Comparison of ENCODE assay signal across 23 cellular contexts in genomic region chr2:230935132-230935435, GRCh38. TPM values are rescaled to one million over a fixed set of nuclear protein-coding genes. Genes with fewer than 3 reads are reported as not detected.
A peak's percentile ranks its signal among the peaks of the same experiment; 100 is the strongest.
DNase-seq lines count a peak whose midpoint lies in the region; ATAC-seq and TF ChIP-seq lines count a peak whose summit lies in the region.
"Had no signal": no experiment of that assay in that cellular context is flagged by ENCODE, and none has a peak within 500 bp of the region (broad histone marks: within the 10 kb centered on the region; RNA-seq: fewer than 3 reads in every experiment).

No MANE protein-coding gene starts in this region.

- H3K9me3 Mint-ChIP-seq in activated T-cell treated with anti-CD3 and anti-CD28 coated beads, Interleukin-2, amount 50 U/mL, for 4 hours, result peaks cover 20% of the 10 kb centered on the region
- H3K9me3 Mint-ChIP-seq in endodermal cell (peaks cover 23% of the 10 kb centered on the region), nephron progenitor cell (peaks cover 26% of the 10 kb centered on the region)

- no peaks in the 10 kb centered on the region for H3K36me3 ChIP-seq in endodermal cell (ENCODE audit: control insufficient read depth, insufficient read depth, low read length)
- H3K36me3 ChIP-seq in Peyer's patch, result no peaks in the 10 kb centered on the region

- 87 to 94% methylated on average over 8 to 9 of the region's 9 CpGs for WGBS in endodermal cell (ENCODE audit: insufficient coverage in 1 of 2, insufficient read length in 1 of 2), 2 experiments

- H3K4me3 ChIP-seq in endodermal cell (ENCODE audit: low read length) (no peak overlapping the region), Peyer's patch (no peak overlapping the region)
- H3K4me3 ChIP-seq: GM12878 had no signal

- no peak overlapping the region for H3K4me3 Mint-ChIP-seq in activated T-cell treated with anti-CD3 and anti-CD28 coated beads, Interleukin-2, amount 50 U/mL, for 4 hours
- no peak overlapping the region for H3K4me3 Mint-ChIP-seq in endodermal cell
- H3K4me3 Mint-ChIP-seq in nephron progenitor cell, result no peak overlapping the region

- no peak overlapping the region for H3K9ac ChIP-seq in endodermal cell (ENCODE audit: extremely low read depth, low read length, poor library complexity, severe bottlenecking)
- H3K9ac ChIP-seq: SK-N-SH had no signal

- no peak for ATAC-seq in activated T-cell treated with anti-CD3 and anti-CD28 coated beads, Interleukin-2, amount 50 U/mL, for 4 hours
- ATAC-seq: GM12878 had no signal

- peak; percentile 9 for DNase-seq in activated T-cell treated with anti-CD3 and anti-CD28 coated beads, Interleukin-2, amount 50 U/mL, for 1 hour
- DNase-seq in activated T-cell treated with anti-CD3 and anti-CD28 coated beads, Interleukin-2, amount 50 U/mL, for 4 hours, result no peak
- DNase-seq in endodermal cell, result peak; percentile 40
- peak; percentile 31 for DNase-seq in nephron progenitor cell
- DNase-seq in ureter (ENCODE audit: low spot score), result peak; percentile 30
- DNase-seq in Peyer's patch, result no peak
- DNase-seq in inferior parietal cortex (ENCODE audit: extremely low spot score), result no peak
- no peak for DNase-seq in NCI-H1048 (lab: John Stamatoyannopoulos, UW)
- DNase-seq: C1 segment of cervical spinal cord; CD4-positive, alpha-beta memory T cell; COR-L47; GOT3; NCI-H1092; NCI-H1436 treated with DMSO at 0.1 percent for 48 hours; NCI-H187 treated with DMSO at 0.1 percent for 48 hours; NCI-H2107; NCI-H446; NCI-H524 treated with DMSO at 0.1 percent for 48 hours; NCI-H774; SK-N-SH had no signal

- peaks cover 13% of the 10 kb centered on the region for H3K4me1 Mint-ChIP-seq in activated T-cell treated with anti-CD3 and anti-CD28 coated beads, Interleukin-2, amount 50 U/mL, for 4 hours (ENCODE audit: low read depth)
- H3K4me1 Mint-ChIP-seq in endodermal cell, result peaks cover 4% of the 10 kb centered on the region
- peaks cover 54% of the 10 kb centered on the region for H3K4me1 Mint-ChIP-seq in nephron progenitor cell

- H3K9me3 ChIP-seq in endodermal cell (ENCODE audit: control insufficient read depth, low read length), result peaks cover 18% of the 10 kb centered on the region
- H3K9me3 ChIP-seq in Peyer's patch, result peaks cover 0 to 5% (median 3%) of the 10 kb centered on the region in 4 donors
- H3K9me3 ChIP-seq: SK-N-SH had no signal

- H3K27me3 ChIP-seq in endodermal cell (ENCODE audit: control insufficient read depth, insufficient read depth, low read length, poor library complexity, severe bottlenecking), result no peaks in the 10 kb centered on the region
- H3K27me3 ChIP-seq in Peyer's patch, result no peaks in the 10 kb centered on the region

- no peak overlapping the region for H3K27ac ChIP-seq in endodermal cell (ENCODE audit: low read depth, low read length)
- no peak overlapping the region for H3K27ac ChIP-seq in Peyer's patch

- H3K4me1 ChIP-seq in endodermal cell (ENCODE audit: control insufficient read depth, insufficient read depth, low read length) (no peaks in the 10 kb centered on the region), Peyer's patch (no peaks in the 10 kb centered on the region)

- H3K27ac Mint-ChIP-seq in endodermal cell, result no peak overlapping the region
- H3K27ac Mint-ChIP-seq in nephron progenitor cell, result peak overlapping the region; percentile 8
- H3K27ac Mint-ChIP-seq: CD4-positive, alpha-beta memory T cell had no signal

- TF ChIP-seq POLR2A in Peyer's patch (IDR thresholded peaks at IDR 0.05), result no peak

- H3K27me3 Mint-ChIP-seq in activated T-cell treated with anti-CD3 and anti-CD28 coated beads, Interleukin-2, amount 50 U/mL, for 4 hours (ENCODE audit: low read depth), result no peaks in the 10 kb centered on the region
- H3K27me3 Mint-ChIP-seq in endodermal cell (ENCODE audit: insufficient read depth) (peaks cover 1% of the 10 kb centered on the region), nephron progenitor cell (ENCODE audit: low read depth, poor library complexity) (peaks cover 7% of the 10 kb centered on the region)

- no peaks in the 10 kb centered on the region for H3K36me3 Mint-ChIP-seq in activated T-cell treated with anti-CD3 and anti-CD28 coated beads, Interleukin-2, amount 50 U/mL, for 4 hours (ENCODE audit: insufficient read depth)
- H3K36me3 Mint-ChIP-seq in endodermal cell (ENCODE audit: low read depth) (peaks cover 4% of the 10 kb centered on the region), nephron progenitor cell (ENCODE audit: low read depth) (peaks cover 9% of the 10 kb centered on the region)
- H3K36me3 Mint-ChIP-seq: CD4-positive, alpha-beta memory T cell had no signal

- TF ChIP-seq CTCF in endodermal cell (conservative IDR thresholded peaks at IDR 0.05), result no peak
- no peak for TF ChIP-seq CTCF in nephron progenitor cell (IDR thresholded peaks at IDR 0.05)
- TF ChIP-seq CTCF in Peyer's patch (IDR thresholded peaks at IDR 0.05), result no peak

RNA-seq across cellular contexts. Expression of gene GPR55, which starts 10.0 kb away (rescaled TPM):
- 1 to 10 TPM; 1.2 to 1.6 (median 1.5) TPM for total RNA-seq in activated T-cell treated with anti-CD3 and anti-CD28 coated beads, Interleukin-2, amount 50 U/mL, for 4 hours
- total RNA-seq in endodermal cell, result 1 to 10 TPM; 2.6 to 7.5 TPM
- 0.64 TPM for polyA plus RNA-seq in endodermal cell (2013, experiment 1 of 2)
- polyA plus RNA-seq in endodermal cell (2013, experiment 2 of 2), result 0.21 TPM
- 0.39 TPM for total RNA-seq in ureter
- 1 to 10 TPM; 1.0 to 4.7 (median 3.2) TPM for total RNA-seq in Peyer's patch
- total RNA-seq: HT-29 had no signal
- polyA plus RNA-seq: AG04450, SK-N-SH had no signal

Comparison
In these comparisons a context has a peak if more than half of its experiments do, and no peak if none do; other contexts are left out.
1. DNase-seq: peak in activated T-cell treated with anti-CD3 and anti-CD28 coated beads, Interleukin-2, amount 50 U/mL, for 1 hour (single experiment), endodermal cell (single experiment), nephron progenitor cell (single experiment) and ureter (single experiment); none in activated T-cell treated with anti-CD3 and anti-CD28 coated beads, Interleukin-2, amount 50 U/mL, for 4 hours (single experiment), Peyer's patch (0 of 3), inferior parietal cortex (single experiment) and NCI-H1048 (single experiment).